ENCODE assay signal across 11 cellular contexts in genomic region chr17:17446666-17447155, GRCh38. TPM values are rescaled to one million over a fixed set of nuclear protein-coding genes. Genes with fewer than 3 reads are reported as not detected.
A peak's percentile ranks its signal among the peaks of the same experiment; 100 is the strongest.
DNase-seq lines count a peak whose midpoint lies in the region; ATAC-seq and TF ChIP-seq lines count a peak whose summit lies in the region.
"Had no signal": no experiment of that assay in that cellular context is flagged by ENCODE, and none has a peak within 500 bp of the region (broad histone marks: within the 10 kb centered on the region; RNA-seq: fewer than 3 reads in every experiment).

No MANE protein-coding gene starts in this region.

- no peak overlapping the region for H3K4me3 Mint-ChIP-seq in type B pancreatic cell
- H3K4me3 Mint-ChIP-seq: T-cell had no signal

- intact Hi-C loops in HCT116 (cut with micrococcal nuclease), result no loop called here

- H3K27me3 Mint-ChIP-seq in type B pancreatic cell, result peaks cover 6% of the 10 kb centered on the region
- H3K27me3 Mint-ChIP-seq: T-cell had no signal

- no peaks in the 10 kb centered on the region for H4K20me1 ChIP-seq in HCT116 (ENCODE audit: insufficient read depth)

- POLR2A ChIA-PET in HCT116 (lab: Charles Lee), result interaction anchor here (1.1 kb wide), 1 partner anchor 9 kb away, joined by 3 read pairs; no protein-coding TSS in a partner anchor

- peak overlapping the region; percentile 27 for H3K27ac ChIP-seq in HCT116 (ENCODE audit: low read depth, low read length)
- peak overlapping the region; percentile 72 for H3K27ac ChIP-seq in SJSA1
- peak overlapping the region; percentile 26 to 32 for H3K27ac ChIP-seq in mucosa of rectum (ENCODE audit: low read depth in 2 of 2, low read length in 2 of 2)

- peak overlapping the region; percentile 65 for H3K4me2 ChIP-seq in HCT116 (ENCODE audit: low read length)

- H3K36me3 Mint-ChIP-seq in type B pancreatic cell, result no peaks in the 10 kb centered on the region
- H3K36me3 Mint-ChIP-seq: T-cell had no signal

- no peaks in the 10 kb centered on the region for H3K9me2 ChIP-seq in HCT116 (ENCODE audit: insufficient read depth)

- no peak overlapping the region for H3K9ac ChIP-seq in HCT116 (ENCODE audit: low read length)
- no peak overlapping the region for H3K9ac ChIP-seq in mucosa of rectum (ENCODE audit: low read depth in 1 of 2, low read length in 2 of 2)

- RAD21 ChIA-PET in HCT116 (lab: Charles Lee; ENCODE audit: low non-redundant PET in 1 of 2, low total read pairs in 2 of 2, uncharacterized antibody in 2 of 2, unreplicated experiment in 2 of 2), result interaction anchor here in 1 of 2 experiments (0.6 kb wide), 1 partner anchor 145 kb away, joined by 4 read pairs; the partner anchor contains the start of gene PEMT

- no peak for DNase-seq in HCT116 (ENCODE audit: low read depth, low spot score)
- DNase-seq in SJSA1 (ENCODE audit: low read depth in 1 of 2, low spot score in 2 of 2), result no peak
- DNase-seq in type B pancreatic cell (ENCODE audit: extremely low spot score, unreplicated experiment), result no peak
- no peak for DNase-seq in central memory CD4-positive, alpha-beta T cell
- DNase-seq in A172 (ENCODE audit: low spot score), result no peak
- DNase-seq in COLO829 (ENCODE audit: low spot score), result no peak
- DNase-seq: activated CD4-positive, alpha-beta T cell treated with anti-CD3 and anti-CD28 coated beads for 1 hour; MV-4-11; T-cell had no signal

- BruUV-seq in HCT116 (replicated peaks; lab: Mats Ljungman, UMichigan), result no TSS peak

- H3K27me3 ChIP-seq in HCT116 (ENCODE audit: insufficient read depth, low read length) (0 out of 2 replicates have a peak, but pooled peaks cover 7% of the 10 kb centered on the region), SJSA1 (replicated peaks) (no peaks in the 10 kb centered on the region), mucosa of rectum (ENCODE audit: control insufficient read depth in 2 of 2, insufficient read depth in 2 of 2, low read length in 2 of 2) (peaks cover 0 to 2% of the 10 kb centered on the region in 2 donors)

- no peak for TF ChIP-seq CTCF in HCT116 (IDR thresholded peaks at IDR 0.05 in 2 of 3, conservative IDR thresholded peaks at IDR 0.05 in 1 of 3; ENCODE audit: borderline replicate concordance in 1 of 3, insufficient read depth in 1 of 3, low read depth in 2 of 3, low read length in 2 of 3)
- TF ChIP-seq CTCF in type B pancreatic cell (conservative IDR thresholded peaks at IDR 0.05), result no peak

- H3K9me3 ChIP-seq in HCT116 (ENCODE audit: control insufficient read depth in 1 of 2, insufficient read depth in 1 of 2, low read depth in 1 of 2, low read length in 2 of 2), result no peaks in the 10 kb centered on the region; a peak in 1 of 4 replicates
- no peaks in the 10 kb centered on the region for H3K9me3 ChIP-seq in SJSA1 (replicated peaks)
- H3K9me3 ChIP-seq in mucosa of rectum (ENCODE audit: control insufficient read depth in 2 of 2, low read length in 2 of 2), result no peaks in the 10 kb centered on the region

- peaks cover 16% of the 10 kb centered on the region for H3K4me1 Mint-ChIP-seq in type B pancreatic cell (ENCODE audit: unreplicated experiment)
- H3K4me1 Mint-ChIP-seq: T-cell had no signal

- TF ChIP-seq RAD21 in HCT116 (IDR thresholded peaks at IDR 0.05; ENCODE audit: low read depth), result no peak

- peak overlapping the region; percentile 68 for H3K27ac Mint-ChIP-seq in type B pancreatic cell
- H3K27ac Mint-ChIP-seq: T-cell had no signal

- no peak for TF ChIP-seq POLR2A in HCT116 (IDR thresholded peaks at IDR 0.05; ENCODE audit: borderline replicate concordance, extremely low read depth, insufficient read depth, insufficient read length)

- CTCF ChIA-PET in HCT116 (lab: Charles Lee), result interaction anchor here (0.6 kb wide), 1 partner anchor 139 kb away, joined by 3 read pairs; no protein-coding TSS in a partner anchor

- H3K4me1 ChIP-seq in HCT116 (ENCODE audit: control insufficient read depth in 1 of 2, insufficient read depth in 2 of 2, low read length in 2 of 2), result peaks cover 24 to 25% of the 10 kb centered on the region in 2 experiments
- H3K4me1 ChIP-seq in SJSA1 (replicated peaks), result peaks cover 53% of the 10 kb centered on the region
- peaks cover 7 to 12% of the 10 kb centered on the region in 2 donors for H3K4me1 ChIP-seq in mucosa of rectum (ENCODE audit: control insufficient read depth in 2 of 2, insufficient read depth in 2 of 2, low read length in 2 of 2)

- H3K9me3 Mint-ChIP-seq in type B pancreatic cell, result no peaks in the 10 kb centered on the region

- H3K4me3 ChIP-seq in HCT116 (replicated peaks in 1 of 2; ENCODE audit: low read depth in 1 of 2, low read length in 2 of 2) (no peak overlapping the region), SJSA1 (no peak overlapping the region), mucosa of rectum (ENCODE audit: low read length in 2 of 2) (no peak overlapping the region)
- H3K4me3 ChIP-seq: lung had no signal

- no peaks in the 10 kb centered on the region for H3K36me3 ChIP-seq in HCT116 (ENCODE audit: control insufficient read depth in 1 of 2, insufficient read depth in 2 of 2, low read length in 2 of 2)
- H3K36me3 ChIP-seq in SJSA1, result no peaks in the 10 kb centered on the region
- no peaks in the 10 kb centered on the region for H3K36me3 ChIP-seq in mucosa of rectum (ENCODE audit: control insufficient read depth in 2 of 2, insufficient read depth in 2 of 2, low read length in 2 of 2)

- peak; percentile 62 for ATAC-seq in HCT116
- ATAC-seq: T-cell had no signal

- peak overlapping the region; percentile 93 for H2AFZ ChIP-seq in HCT116 (ENCODE audit: low read depth, low read length, poor library complexity, severe bottlenecking)

- no peaks in the 10 kb centered on the region for H3K79me2 ChIP-seq in HCT116 (ENCODE audit: insufficient read depth, low read length)

TF ChIP-seq in HCT116, 20 proteins besides CTCF, POLR2A, EP300 and RAD21 (continues in another document):
- TF ChIP-seq EZH2phosphoT487 (IDR thresholded peaks at IDR 0.05; ENCODE audit: borderline replicate concordance) (no peak), EGR1 (IDR thresholded peaks at IDR 0.05; ENCODE audit: low read depth) (no peak), SP1 (IDR thresholded peaks at IDR 0.05; ENCODE audit: low read depth) (no peak), FOSL1 (IDR thresholded peaks at IDR 0.05; ENCODE audit: low read depth) (no peak), SRF (IDR thresholded peaks at IDR 0.05; ENCODE audit: low read depth) (no peak), ZFX (IDR thresholded peaks at IDR 0.05) (no peak), EZH2 (IDR thresholded peaks at IDR 0.05) (no peak), TCF7L2 (IDR thresholded peaks at IDR 0.05; ENCODE audit: borderline replicate concordance, extremely low read depth, insufficient read depth, insufficient read length) (no peak), ZBTB33 (IDR thresholded peaks at IDR 0.05; ENCODE audit: extremely low read depth, insufficient replicate concordance, low read length) (no peak), REST (IDR thresholded peaks at IDR 0.05; ENCODE audit: low read depth) (no peak), CEBPB (IDR thresholded peaks at IDR 0.05; ENCODE audit: low read depth) (no peak), POLR2AphosphoS5 (IDR thresholded peaks at IDR 0.05; ENCODE audit: low read depth, low read length) (no peak), JUND (IDR thresholded peaks at IDR 0.05) (no peak)

RNA-seq across cellular contexts. Expression of gene MED9, which starts 30.1 kb away (rescaled TPM):
- total RNA-seq in HCT116 (2021; ENCODE audit: unreplicated experiment) (13.9 TPM), type B pancreatic cell (ENCODE audit: low replicate concordance) (19.1 and 19.3 TPM in 2 replicates)
- polyA plus RNA-seq in HCT116 (2012), result 7.9 and 9.0 TPM in 2 replicates
- 8.6 and 13.1 TPM in 2 replicates for total RNA-seq in SJSA1 (2014; rRNA removed; shearing (Covaris generic))
- total RNA-seq in A172 (2014; rRNA removed; shearing (Covaris generic)), result 6.4 and 9.9 TPM in 2 replicates

RNA-seq across cellular contexts. Expression of gene RASD1, which starts 49.5 kb away (rescaled TPM):
- total RNA-seq in HCT116 (2021; ENCODE audit: unreplicated experiment), result 0.30 TPM
- 0.22 and 0.32 TPM in 2 replicates for polyA plus RNA-seq in HCT116 (2012)
- total RNA-seq in SJSA1 (2014; rRNA removed; shearing (Covaris generic)), result 0.28 and 1.3 TPM in 2 replicates
- 6.4 and 9.2 TPM in 2 replicates for total RNA-seq in type B pancreatic cell (ENCODE audit: low replicate concordance)
- not detected in 2 replicates for total RNA-seq in A172 (2014; rRNA removed; shearing (Covaris generic))
